Comparison of ENCODE assay signal across 24 cellular contexts in the genomic region with DNA sequence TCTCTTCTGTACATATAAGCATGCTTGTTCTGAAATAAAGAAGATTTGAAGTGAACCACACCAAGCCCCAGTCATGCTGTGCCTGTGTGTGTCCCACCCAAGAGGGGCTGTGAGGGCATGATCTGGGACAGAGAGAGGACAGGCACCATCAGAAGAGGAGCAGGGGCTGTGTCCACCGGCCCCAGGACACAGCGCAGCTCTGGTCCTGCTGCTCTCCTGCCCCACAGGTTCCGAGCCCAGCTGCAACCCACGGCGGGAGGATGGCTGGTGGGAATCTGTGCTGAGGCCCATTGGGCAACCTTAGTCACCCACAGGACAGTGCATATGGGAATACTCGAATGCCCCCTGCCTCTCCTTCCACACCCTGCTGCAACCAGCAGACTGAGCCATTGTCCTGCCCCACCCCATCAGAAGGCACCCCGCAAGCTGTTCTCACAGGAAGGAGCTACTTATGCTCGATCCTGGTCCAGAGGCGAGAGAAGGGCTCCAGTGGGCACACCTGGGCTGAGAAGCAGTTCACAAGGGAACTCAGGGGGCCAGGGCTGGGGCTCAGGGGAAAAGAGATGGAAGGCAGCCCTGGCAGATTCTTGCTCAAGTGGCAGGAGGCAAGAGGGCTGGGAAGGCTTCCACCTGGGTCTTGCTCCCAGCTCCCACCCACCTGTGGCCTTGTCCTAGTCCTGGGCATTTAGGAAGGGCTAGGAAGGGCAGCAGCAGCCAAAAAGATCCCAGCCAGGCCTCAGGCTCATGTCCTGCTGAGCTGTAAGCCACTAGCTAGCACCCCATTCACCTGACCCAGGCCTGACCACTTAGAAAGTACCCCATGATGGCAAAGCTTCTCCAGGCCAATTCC. TPM values are rescaled to one million over a fixed set of nuclear protein-coding genes. Genes with fewer than 3 reads are reported as not detected.
DNase-seq lines count a peak whose midpoint lies in the region; ATAC-seq, FAIRE-seq and TF ChIP-seq lines count a peak whose summit lies in the region.
"Had no signal": no experiment of that assay in that cellular context is flagged by ENCODE, and none has a peak within 500 bp of the region (broad histone marks: within the 10 kb centered on the region; RNA-seq: fewer than 3 reads in every experiment).

No MANE protein-coding gene starts in this region.

- H3K9ac ChIP-seq in kidney (ENCODE audit: low read length in 2 of 2) = no peak overlapping the region
- H3K9ac ChIP-seq: GM23248 had no signal

- FAIRE-seq in kidney (lab: Jason Lieb, UNC) (no peak), GM12891 (lab: Jason Lieb, UNC) (no peak)
- FAIRE-seq: A204.1, GM19239, K562 had no signal

- ATAC-seq in GM18867 (IDR thresholded peaks at IDR 0.05; ENCODE audit: unreplicated experiment) (no peak), HG03196 (IDR thresholded peaks at IDR 0.05; ENCODE audit: unreplicated experiment) (no peak), HG03432 (IDR thresholded peaks at IDR 0.05; ENCODE audit: unreplicated experiment) (no peak)
- ATAC-seq: K562 had no signal

- TF ChIP-seq CTCF in ascending aorta (IDR thresholded peaks at IDR 0.05) = no peak
- TF ChIP-seq CTCF in cardiac muscle cell (IDR thresholded peaks at IDR 0.05; ENCODE audit: low read depth, low read length) = no peak
- no peak for TF ChIP-seq CTCF in kidney (IDR thresholded peaks at IDR 0.05; ENCODE audit: borderline replicate concordance, extremely low read depth, insufficient read depth)
- no peak for TF ChIP-seq CTCF in spleen (IDR thresholded peaks at IDR 0.05 in 8 of 11, conservative IDR thresholded peaks at IDR 0.05 in 3 of 11)

- H3K4me1 ChIP-seq in ascending aorta = no peaks in the 10 kb centered on the region
- no peaks in the 10 kb centered on the region for H3K4me1 ChIP-seq in cardiac muscle cell (ENCODE audit: low read depth)
- H3K4me1 ChIP-seq in kidney (ENCODE audit: control insufficient read depth in 1 of 2, insufficient read depth in 1 of 2, low read depth in 1 of 2, low read length in 2 of 2) = no peaks in the 10 kb centered on the region
- H3K4me1 ChIP-seq in spleen = no peaks in the 10 kb centered on the region
- H3K4me1 ChIP-seq: BE2C had no signal

- no peaks in the 10 kb centered on the region for H3K9me3 ChIP-seq in ascending aorta
- no peaks in the 10 kb centered on the region for H3K9me3 ChIP-seq in cardiac muscle cell (ENCODE audit: low read depth)
- H3K9me3 ChIP-seq in kidney (ENCODE audit: control insufficient read depth in 1 of 2, low read length in 2 of 2) = no peaks in the 10 kb centered on the region
- H3K9me3 ChIP-seq in spleen = no peaks in the 10 kb centered on the region
- H3K9me3 ChIP-seq: BE2C had no signal

- DNase-seq in ascending aorta (ENCODE audit: low spot score in 2 of 2) = no peak
- DNase-seq in cardiac muscle cell (ENCODE audit: low read depth in 1 of 2, low spot score in 1 of 2) = no peak
- peak; percentile 49 for DNase-seq in kidney
- DNase-seq in spleen = peak; percentile 70
- no peak for DNase-seq in GM12891 (ENCODE audit: insufficient read length, low spot score)
- DNase-seq: BE2C; Calu3; CD4-positive, alpha-beta memory T cell; GF-D8; GM23248; NCI-H1105; NCI-H1694; NCI-H2081 treated with DMSO at 0.1 percent for 48 hours; NCI-H510A; NCI-H774; SIG-M5 had no signal

- H3K4me3 ChIP-seq in ascending aorta (no peak overlapping the region), cardiac muscle cell (no peak overlapping the region), kidney (ENCODE audit: low read length in 2 of 2) (no peak overlapping the region), spleen (no peak overlapping the region)
- H3K4me3 ChIP-seq: GM23248, K562 had no signal

- H3K27ac ChIP-seq in ascending aorta (peak overlapping the region; percentile 33 to 43), cardiac muscle cell (peak overlapping the region; percentile 77), kidney (ENCODE audit: low read depth in 2 of 2, low read length in 2 of 2) (no peak overlapping the region), spleen (no peak overlapping the region)
- H3K27ac ChIP-seq: GM23248 had no signal

- intact Hi-C loops in ascending aorta (cut with DNase I) = no loop called here
- intact Hi-C loops in kidney (cut with DNase I) = no loop called here
- intact Hi-C loops in spleen (cut with DNase I; ENCODE audit: low total_unique reads) = loop anchor here (10.0 kb wide), 1 partner anchor 195 kb away; no protein-coding TSS in a partner anchor

- TF ChIP-seq POLR2A in spleen (IDR thresholded peaks at IDR 0.05) (no peak), GM12891 (IDR thresholded peaks at IDR 0.05; ENCODE audit: low read depth, low read length) (no peak)

- H3K36me3 ChIP-seq in ascending aorta = peaks cover 50 to 68% of the 10 kb centered on the region in 2 donors
- H3K36me3 ChIP-seq in cardiac muscle cell = peaks cover 86% of the 10 kb centered on the region
- H3K36me3 ChIP-seq in kidney (ENCODE audit: control insufficient read depth in 1 of 2, insufficient read depth in 2 of 2, low read length in 2 of 2) = no peaks in the 10 kb centered on the region
- no peaks in the 10 kb centered on the region for H3K36me3 ChIP-seq in spleen
- H3K36me3 ChIP-seq: BE2C had no signal

- WGBS in spleen, 5 donors = 78 to 93% (median 85%) methylated on average over 7 to 9 of the region's 9 CpGs

- no peaks in the 10 kb centered on the region for H3K27me3 ChIP-seq in ascending aorta
- no peaks in the 10 kb centered on the region for H3K27me3 ChIP-seq in cardiac muscle cell
- peaks cover 0 to 37% (median 0%) of the 10 kb centered on the region in 7 donors for H3K27me3 ChIP-seq in spleen (replicated peaks in 1 of 7)
- H3K27me3 ChIP-seq: BE2C had no signal

TF ChIP-seq in GM12891, 5 proteins besides CTCF, POLR2A, EP300 and RAD21:
- no peak for TF ChIP-seq POLR2AphosphoS5 (IDR thresholded peaks at IDR 0.05; ENCODE audit: low read depth, low read length)
- no peak for TF ChIP-seq POU2F2 (IDR thresholded peaks at IDR 0.05; ENCODE audit: low read depth, low read length)
- TF ChIP-seq TAF1 (IDR thresholded peaks at IDR 0.05; ENCODE audit: low read depth, low read length) = no peak

RNA-seq across cellular contexts. Expression of gene LDB3, which starts 31.9 kb away (rescaled TPM):
- 27.4 TPM for total RNA-seq in ascending aorta
- total RNA-seq in cardiac muscle cell = 202 and 213 TPM in 2 replicates
- polyA plus RNA-seq in cardiac muscle cell = 266 and 317 TPM in 2 replicates
- total RNA-seq in kidney = 7.7 TPM
- polyA plus RNA-seq in kidney (ENCODE audit: insufficient read depth, low read depth, low replicate concordance) = 3.3 TPM
- total RNA-seq in spleen = under 1 TPM in 5 of 7 donors, not detected in 2; 0.14 to 0.63 (median 0.43) TPM
- 1 to 10 TPM in 1 of 3 donors, under 1 TPM in 2; 0.23 to 1.2 (median 0.30) TPM for polyA plus RNA-seq in spleen
- polyA plus RNA-seq in GM12891 (2012; ENCODE audit: low read depth, missing spikeins) = 0.12 TPM
- total RNA-seq: Calu3, K562, RPMI7951 had no signal
- polyA plus RNA-seq: CD4-positive, alpha-beta memory T cell had no signal

RNA-seq across cellular contexts. Expression of gene OPN4, which starts 45.9 kb away (rescaled TPM):
- total RNA-seq in ascending aorta = not detected
- 0.18 TPM in 1 of 2 replicates, not detected in the other for total RNA-seq in cardiac muscle cell
- 0.24 TPM in 1 of 2 replicates, not detected in the other for polyA plus RNA-seq in cardiac muscle cell
- not detected for total RNA-seq in kidney
- polyA plus RNA-seq in kidney (ENCODE audit: insufficient read depth, low read depth, low replicate concordance) = not detected
- total RNA-seq in spleen = not detected
- polyA plus RNA-seq in spleen = not detected
- not detected for polyA plus RNA-seq in GM12891 (2012; ENCODE audit: low read depth, missing spikeins)
- total RNA-seq: Calu3; CD4-positive, alpha-beta memory T cell; GM23248; K562; OCI-LY7; RPMI7951 had no signal
- polyA plus RNA-seq: CD4-positive, alpha-beta memory T cell; GM23248; K562 had no signal

RNA-seq across cellular contexts. Expression of gene BMPR1A, which starts 56.2 kb away (rescaled TPM):
- total RNA-seq in ascending aorta = 12.9 TPM
- 37.0 and 39.4 TPM in 2 replicates for total RNA-seq in cardiac muscle cell
- polyA plus RNA-seq in cardiac muscle cell = 35.6 and 54.2 TPM in 2 replicates
- total RNA-seq in kidney = 37.4 TPM
- 7.9 TPM for polyA plus RNA-seq in kidney (ENCODE audit: insufficient read depth, low read depth, low replicate concordance)
- total RNA-seq in spleen = 10 to 100 TPM in 5 of 7 donors, 1 to 10 TPM in 2; 8.3 to 17.9 (median 12.4) TPM
- 1 to 10 TPM; 1.3 to 2.6 (median 1.8) TPM for polyA plus RNA-seq in spleen
- 10.4 TPM for polyA plus RNA-seq in GM12891 (2012; ENCODE audit: low read depth, missing spikeins)

Comparison
In these comparisons a context has a peak if more than half of its experiments do, and no peak if none do; other contexts are left out.
1. DNase-seq: peak in kidney (single experiment) and spleen (single experiment); none in ascending aorta (0 of 2), cardiac muscle cell (0 of 2) and GM12891 (single experiment).
2. H3K27ac ChIP-seq: peak in ascending aorta (2 of 2) and cardiac muscle cell (single experiment); none in kidney (0 of 2) and spleen (0 of 8).